19 cellular contexts compared by ENCODE assay signal in genomic region chr2:69620870-69621269, GRCh38. TPM values are rescaled to one million over a fixed set of nuclear protein-coding genes. Genes with fewer than 3 reads are reported as not detected.
A peak's percentile ranks its signal among the peaks of the same experiment; 100 is the strongest.
DNase-seq lines count a peak whose midpoint lies in the region; ATAC-seq and TF ChIP-seq lines count a peak whose summit lies in the region.
"Had no signal": no experiment of that assay in that cellular context is flagged by ENCODE, and none has a peak within 500 bp of the region (broad histone marks: within the 10 kb centered on the region; RNA-seq: fewer than 3 reads in every experiment).

No MANE protein-coding gene starts in this region.

- no peak overlapping the region for H3K4me3 Mint-ChIP-seq in CD8-positive, alpha-beta T cell
- no peak overlapping the region for H3K4me3 Mint-ChIP-seq in central memory CD8-positive, alpha-beta T cell

- H3K9me3 ChIP-seq in CD8-positive, alpha-beta T cell (ENCODE audit: low read length) = no peaks in the 10 kb centered on the region
- no peaks in the 10 kb centered on the region for H3K9me3 ChIP-seq in parathyroid adenoma (ENCODE audit: control insufficient read depth, low read length)

- H3K9me3 Mint-ChIP-seq in CD8-positive, alpha-beta T cell = no peaks in the 10 kb centered on the region
- H3K9me3 Mint-ChIP-seq in central memory CD8-positive, alpha-beta T cell = no peaks in the 10 kb centered on the region

- ATAC-seq in CD8-positive, alpha-beta T cell = peak; percentile 65
- peak; percentile 63 for ATAC-seq in central memory CD8-positive, alpha-beta T cell (replicated peaks; ENCODE audit: extremely low read depth, poor library complexity, severe bottlenecking)

- no peak overlapping the region for H3K9ac ChIP-seq in parathyroid adenoma
- H3K9ac ChIP-seq: KMS-11 had no signal

- no peak for TF ChIP-seq CTCF in CD8-positive, alpha-beta T cell (IDR thresholded peaks at IDR 0.05)
- no peak for TF ChIP-seq CTCF in parathyroid adenoma (IDR thresholded peaks at IDR 0.05)

- H3K27me3 Mint-ChIP-seq in CD8-positive, alpha-beta T cell (ENCODE audit: low read depth) = no peaks in the 10 kb centered on the region
- H3K27me3 Mint-ChIP-seq in central memory CD8-positive, alpha-beta T cell = no peaks in the 10 kb centered on the region

- peaks cover 90% of the 10 kb centered on the region for H3K4me1 ChIP-seq in CD8-positive, alpha-beta T cell (ENCODE audit: insufficient read depth, low read length)
- H3K4me1 ChIP-seq in parathyroid adenoma = peaks cover 51% of the 10 kb centered on the region

- DNase-seq in NOMO-1 treated with DMSO at 0.1 percent for 48 hours (lab: John Stamatoyannopoulos, UW; ENCODE audit: unreplicated experiment) (peak; percentile 17), NOMO-1 treated with dmso at 0.1 percent for 144 hours (lab: John Stamatoyannopoulos, UW; ENCODE audit: unreplicated experiment) (no peak), epidermal melanocyte (ENCODE audit: insufficient read length, low spot score) (no peak), OCI-M1 (lab: John Stamatoyannopoulos, UW) (no peak), NCI-H2029 (lab: John Stamatoyannopoulos, UW) (no peak)
- no peak for DNase-seq in CD8-positive, alpha-beta T cell
- DNase-seq in central memory CD8-positive, alpha-beta T cell (ENCODE audit: low spot score in 2 of 2) = no peak
- DNase-seq: 8988T; DMS79 treated with DMSO at 0.1 percent for 48 hours; NCI-H1092; NCI-H1436 treated with DMSO at 0.1 percent for 48 hours; NCI-H2081; NCI-H2171 treated with DMSO at 0.1 percent for 48 hours; NCI-H446 treated with DMSO at 0.1 percent for 48 hours; NK-92 treated with Interleukin-12 subunit alpha and Interleukin-12 subunit beta, amount 100 ng/mL, for 24 hours; PC-9; SW 1271 had no signal

- peak overlapping the region; percentile 25 for H3K4me3 ChIP-seq in CD8-positive, alpha-beta T cell (ENCODE audit: low read depth, low read length)
- no peak overlapping the region for H3K4me3 ChIP-seq in parathyroid adenoma (ENCODE audit: low read depth, low read length)
- H3K4me3 ChIP-seq: PC-9 had no signal

- POLR2A ChIA-PET in CD8-positive, alpha-beta T cell (lab: Charles Lee) = no interaction called here

- no peak overlapping the region for H2AFZ ChIP-seq in parathyroid adenoma
- H2AFZ ChIP-seq: PC-9 had no signal

- H3K27me3 ChIP-seq in CD8-positive, alpha-beta T cell (ENCODE audit: insufficient read depth, low read length) = no peaks in the 10 kb centered on the region
- H3K27me3 ChIP-seq in parathyroid adenoma (ENCODE audit: control insufficient read depth, insufficient read depth, low read length) = no peaks in the 10 kb centered on the region

- intact Hi-C loops in CD8-positive, alpha-beta T cell (cut with DNase I, micrococcal nuclease) = no loop called here

- peaks cover 15% of the 10 kb centered on the region for H3K36me3 Mint-ChIP-seq in CD8-positive, alpha-beta T cell
- peaks cover 4% of the 10 kb centered on the region for H3K36me3 Mint-ChIP-seq in central memory CD8-positive, alpha-beta T cell (ENCODE audit: insufficient read depth)

- no peak overlapping the region for H3K4me2 ChIP-seq in parathyroid adenoma (ENCODE audit: low read length)
- H3K4me2 ChIP-seq: KMS-11, PC-9 had no signal

- H3K27ac Mint-ChIP-seq in CD8-positive, alpha-beta T cell = no peak overlapping the region
- no peak overlapping the region for H3K27ac Mint-ChIP-seq in central memory CD8-positive, alpha-beta T cell (ENCODE audit: low read depth)

- H3K4me1 Mint-ChIP-seq in CD8-positive, alpha-beta T cell (ENCODE audit: low read depth) = peaks cover 20% of the 10 kb centered on the region
- peaks cover 11% of the 10 kb centered on the region for H3K4me1 Mint-ChIP-seq in central memory CD8-positive, alpha-beta T cell

- no peaks in the 10 kb centered on the region for H3K36me3 ChIP-seq in CD8-positive, alpha-beta T cell (ENCODE audit: insufficient read depth, low read length)
- no peaks in the 10 kb centered on the region for H3K36me3 ChIP-seq in parathyroid adenoma (ENCODE audit: control insufficient read depth, insufficient read depth, low read length)

- CTCF ChIA-PET in CD8-positive, alpha-beta T cell (lab: Charles Lee) = interaction anchor here (0.9 to 2.5 kb wide), 3 partner anchors 17 to 103 kb away, joined by 3 to 12 read pairs (median 3); no protein-coding TSS in a partner anchor

- H3K79me2 ChIP-seq in parathyroid adenoma = peaks cover 80% of the 10 kb centered on the region

- no peak overlapping the region for H3K27ac ChIP-seq in CD8-positive, alpha-beta T cell (ENCODE audit: low read depth, low read length)
- peak overlapping the region; percentile 8 for H3K27ac ChIP-seq in parathyroid adenoma
- H3K27ac ChIP-seq: KMS-11, PC-9 had no signal

RNA-seq across cellular contexts. Expression of gene AAK1, which starts 22.7 kb away (rescaled TPM):
- 100 to 1,000 TPM; 156 to 174 TPM for total RNA-seq in CD8-positive, alpha-beta T cell
